In genomic region chr16:81668243-81669097, GRCh38 we compare ENCODE assay signal across 15 cellular contexts.
A peak's percentile ranks its signal among the peaks of the same experiment; 100 is the strongest.
DNase-seq lines count a peak whose midpoint lies in the region; ATAC-seq and TF ChIP-seq lines count a peak whose summit lies in the region.
"Had no signal": no experiment of that assay in that cellular context is flagged by ENCODE, and none has a peak within 500 bp of the region (broad histone marks: within the 10 kb centered on the region; RNA-seq: fewer than 3 reads in every experiment).

No MANE protein-coding gene starts in this region.

- no peak for TF ChIP-seq POLR2A in testis (IDR thresholded peaks at IDR 0.05)
- TF ChIP-seq POLR2A in transverse colon (IDR thresholded peaks at IDR 0.05): no peak

- no peaks in the 10 kb centered on the region for H3K4me1 Mint-ChIP-seq in activated CD4-positive, alpha-beta T cell treated with anti-CD3 and anti-CD28 coated beads for 36 hours
- H3K4me1 Mint-ChIP-seq: H9 had no signal

- intact Hi-C loops in activated CD4-positive, alpha-beta T cell treated with anti-CD3 and anti-CD28 coated beads for 36 hours (cut with DNase I, micrococcal nuclease): no loop called here
- intact Hi-C loops in testis (cut with DNase I; ENCODE audit: low total_unique reads): no loop called here
- intact Hi-C loops in transverse colon (cut with DNase I; ENCODE audit: low total_unique reads): no loop called here

- H3K4me3 Mint-ChIP-seq in activated CD4-positive, alpha-beta T cell treated with anti-CD3 and anti-CD28 coated beads for 36 hours: no peak overlapping the region
- H3K4me3 Mint-ChIP-seq: H9, neural crest cell, type B pancreatic cell had no signal

- no peaks in the 10 kb centered on the region for H3K27me3 Mint-ChIP-seq in activated CD4-positive, alpha-beta T cell treated with anti-CD3 and anti-CD28 coated beads for 36 hours
- H3K27me3 Mint-ChIP-seq: type B pancreatic cell had no signal

- H3K4me1 ChIP-seq in testis (peaks cover 28% of the 10 kb centered on the region), transverse colon (peaks cover 0 to 2% (median 0%) of the 10 kb centered on the region in 4 donors)

- POLR2A ChIA-PET in activated CD4-positive, alpha-beta T cell treated with anti-CD3 and anti-CD28 coated beads for 36 hours (lab: Charles Lee): no interaction called here
- POLR2A ChIA-PET in RWPE1 (lab: Yijun Ruan, JAX; ENCODE audit: low non-redundant PET): no interaction called here

- 45 to 70% methylated on average over 7 to 23 of the region's 23 CpGs for WGBS in testis, 2 donors
- 83 to 85% methylated on average over 3 to 18 of the region's 23 CpGs for WGBS in transverse colon (ENCODE audit: low coverage in 1 of 2), 2 donors

- TF ChIP-seq CTCF in RWPE1 (conservative IDR thresholded peaks at IDR 0.05; ENCODE audit: low read depth) (no peak), testis (IDR thresholded peaks at IDR 0.05) (no peak), transverse colon (IDR thresholded peaks at IDR 0.05) (no peak)

- no peak for DNase-seq in activated CD4-positive, alpha-beta T cell treated with anti-CD3 and anti-CD28 coated beads for 36 hours
- DNase-seq in activated CD4-positive, alpha-beta T cell treated with anti-CD3 and anti-CD28 coated beads, Interleukin-2, amount 50 U/mL, for 4 hours: no peak
- DNase-seq in RWPE1 (ENCODE audit: low spot score) (no peak), islet precursor cell (peak; percentile 61), testis (no peak), transverse colon (no peak)
- no peak for DNase-seq in NK-92 treated with Interleukin-12 subunit alpha and Interleukin-12 subunit beta, amount 100 ng/mL, for 24 hours (lab: John Stamatoyannopoulos, UW)
- no peak for DNase-seq in central memory CD4-positive, alpha-beta T cell
- DNase-seq: DMS79, H9, NCI-H774 had no signal

- no peaks in the 10 kb centered on the region for H3K27me3 ChIP-seq in testis
- no peaks in the 10 kb centered on the region for H3K27me3 ChIP-seq in transverse colon
- H3K27me3 ChIP-seq: SJSA1 had no signal

- H3K36me3 ChIP-seq in testis (ENCODE audit: low read depth, missing control alignments) (no peaks in the 10 kb centered on the region), transverse colon (peaks cover 0 to 17% (median 5%) of the 10 kb centered on the region in 4 donors)

- ATAC-seq in activated CD4-positive, alpha-beta T cell treated with anti-CD3 and anti-CD28 coated beads for 36 hours: peak; percentile 26
- ATAC-seq: activated CD4-positive, CD25-positive, alpha-beta regulatory T cell treated with anti-CD3 and anti-CD28 coated beads, Interleukin-2, amount 50 U/mL, for 24 hours had no signal

- no peaks in the 10 kb centered on the region for H3K9me3 Mint-ChIP-seq in activated CD4-positive, alpha-beta T cell treated with anti-CD3 and anti-CD28 coated beads for 36 hours (ENCODE audit: low read depth)
- H3K9me3 Mint-ChIP-seq: H9, neural crest cell, type B pancreatic cell had no signal

- in situ Hi-C loops in transverse colon (cut with MboI; ENCODE audit: low pct_ligation_motif_present in 1 of 4, low pct_unique_long_range_greater_than_20kb in 1 of 4, low sequenced_read_pairs in 3 of 4): no loop called here

- H3K4me3 ChIP-seq in testis: no peak overlapping the region
- no peak overlapping the region for H3K4me3 ChIP-seq in transverse colon
- H3K4me3 ChIP-seq: SJSA1 had no signal

- CTCF ChIA-PET in activated CD4-positive, alpha-beta T cell treated with anti-CD3 and anti-CD28 coated beads for 36 hours (lab: Charles Lee): no interaction called here
- CTCF ChIA-PET in RWPE1 (lab: Yijun Ruan, JAX): interaction anchor here (0.7 kb wide), 1 partner anchor 264 kb away, joined by 4 read pairs; no protein-coding TSS in a partner anchor

- H3K27ac ChIP-seq in RWPE1 (peak overlapping the region; percentile 34), testis (peak overlapping the region; percentile 65 to 72), transverse colon (peak overlapping the region in 1 of 4 donors; percentile 14)
- H3K27ac ChIP-seq: SJSA1 had no signal

- peaks cover 14% of the 10 kb centered on the region for H3K36me3 Mint-ChIP-seq in activated CD4-positive, alpha-beta T cell treated with anti-CD3 and anti-CD28 coated beads for 36 hours (ENCODE audit: low read depth)

- H3K27ac Mint-ChIP-seq in activated CD4-positive, alpha-beta T cell treated with anti-CD3 and anti-CD28 coated beads for 36 hours: no peak overlapping the region

- H3K9me3 ChIP-seq in testis (no peaks in the 10 kb centered on the region), transverse colon (no peaks in the 10 kb centered on the region)
- H3K9me3 ChIP-seq: SJSA1 had no signal

- no peak for TF ChIP-seq EP300 in transverse colon (IDR thresholded peaks at IDR 0.05; ENCODE audit: low read depth)
